Comparison of ENCODE assay signal across 26 cellular contexts in the genomic region with DNA sequence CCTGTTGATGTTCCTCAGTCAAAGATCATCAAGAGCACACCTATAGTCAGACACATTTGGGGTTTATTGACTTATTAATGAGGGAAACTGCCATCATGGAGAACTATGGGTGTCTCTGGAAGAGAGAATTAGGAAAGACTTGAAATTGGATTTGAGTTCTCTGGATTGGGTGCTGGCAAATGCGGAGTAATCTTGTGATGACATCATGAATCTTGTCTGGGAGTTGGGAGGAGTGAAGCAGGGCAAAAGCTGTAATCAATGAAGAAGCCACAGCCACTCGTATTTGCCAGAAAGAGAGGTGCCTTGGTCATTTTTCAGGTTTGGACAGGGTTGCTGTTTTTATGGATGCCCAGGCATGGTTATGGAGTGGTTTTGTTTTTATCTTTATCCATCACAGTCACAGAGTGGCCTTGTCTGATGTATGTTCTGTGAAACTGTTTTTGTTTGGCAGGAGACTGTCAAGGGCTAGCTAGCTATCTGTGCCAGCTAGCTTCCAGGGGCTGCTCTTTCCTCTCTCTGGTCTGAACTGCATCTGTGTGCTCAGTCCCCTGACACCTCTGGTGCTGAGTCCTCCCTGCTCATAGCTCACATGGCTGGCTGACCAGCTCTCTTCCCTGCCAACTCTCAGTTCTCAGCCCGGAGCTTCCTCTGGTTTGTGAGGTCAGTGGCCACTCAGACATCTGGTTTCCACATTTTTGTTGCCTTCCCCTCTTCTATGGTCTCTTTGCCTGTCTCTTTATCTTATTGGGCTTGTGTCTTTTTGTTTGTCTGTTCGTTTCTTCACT.
DNase-seq lines count a peak whose midpoint lies in the region; ATAC-seq and TF ChIP-seq lines count a peak whose summit lies in the region.
"Had no signal": no experiment of that assay in that cellular context is flagged by ENCODE, and none has a peak within 500 bp of the region (broad histone marks: within the 10 kb centered on the region; RNA-seq: fewer than 3 reads in every experiment).

No MANE protein-coding gene starts in this region.

- H3K27me3 ChIP-seq in right atrium auricular region (no peaks in the 10 kb centered on the region), right cardiac atrium (ENCODE audit: control insufficient read depth, insufficient read depth) (no peaks in the 10 kb centered on the region)

- intact Hi-C loops in Right ventricle myocardium superior (cut with DNase I) (no loop called here), right cardiac atrium (cut with DNase I) (no loop called here)

- H3K4me3 ChIP-seq in right atrium auricular region = no peak overlapping the region
- H3K4me3 ChIP-seq in choroid plexus epithelial cell (ENCODE audit: low read depth, low read length) = no peak overlapping the region
- H3K4me3 ChIP-seq in right cardiac atrium (ENCODE audit: low read length) = no peak overlapping the region
- H3K4me3 ChIP-seq: A549, GM12878, GM23248, K562, SK-N-MC had no signal

- H3K36me3 ChIP-seq in right atrium auricular region = no peaks in the 10 kb centered on the region

- H3K27ac ChIP-seq in right atrium auricular region = no peak overlapping the region
- no peak overlapping the region for H3K27ac ChIP-seq in right cardiac atrium (ENCODE audit: low read length)
- H3K27ac ChIP-seq: A549, GM23248, SK-N-MC had no signal

- H3K4me1 ChIP-seq in right atrium auricular region (no peaks in the 10 kb centered on the region), right cardiac atrium (ENCODE audit: control insufficient read depth, insufficient read depth, low read length) (peaks cover 3% of the 10 kb centered on the region)
- H3K4me1 ChIP-seq: A549, Caco-2 had no signal

- TF ChIP-seq CTCF in right atrium auricular region (IDR thresholded peaks at IDR 0.05) = no peak
- TF ChIP-seq CTCF in choroid plexus epithelial cell (conservative IDR thresholded peaks at IDR 0.05; ENCODE audit: low read depth, low read length) = no peak

- ATAC-seq in Right ventricle myocardium superior (ENCODE audit: poor library complexity) = peak; percentile 81
- ATAC-seq in right cardiac atrium = peak; percentile 64 to 70
- no peak for ATAC-seq in GM18502 (IDR thresholded peaks at IDR 0.05; ENCODE audit: poor library complexity, unreplicated experiment)
- ATAC-seq in HG03175 (IDR thresholded peaks at IDR 0.05; ENCODE audit: unreplicated experiment) = no peak
- ATAC-seq: A549, GM12878, K562 had no signal

- 41% methylated on average over 4 of the region's 4 CpGs for WGBS in right cardiac atrium

- DNase-seq in Right ventricle myocardium superior = peak; percentile 58
- DNase-seq in right atrium auricular region (ENCODE audit: low spot score) = no peak
- peak; percentile 5 for DNase-seq in choroid plexus epithelial cell (ENCODE audit: low read depth)
- peak in 2 of 3 donors; percentile 57 to 61 for DNase-seq in right cardiac atrium
- DNase-seq in stromal cell of bone marrow (ENCODE audit: low read depth) = peak; percentile 6
- DNase-seq in kidney glomerular epithelial cell (lab: John Stamatoyannopoulos, UW) = no peak
- DNase-seq: Caco-2; CD4-positive, alpha-beta T cell; DMS 273 treated with DMSO at 0.1 percent for 48 hours; DND-41; GM23248; HCEC 1CT; MM.1S; NCI-H1092; NCI-H1436 treated with DMSO at 0.1 percent for 48 hours; NCI-H1930; NCI-H226; NCI-H510A treated with DMSO at 0.1 percent for 48 hours; NCI-H748 treated with DMSO at 0.1 percent for 48 hours; SHP77 treated with DMSO at 0.1 percent for 48 hours had no signal

- H3K9me3 ChIP-seq in right atrium auricular region = no peaks in the 10 kb centered on the region
- H3K9me3 ChIP-seq in right cardiac atrium (ENCODE audit: control insufficient read depth, low read length) = no peaks in the 10 kb centered on the region
- H3K9me3 ChIP-seq: A549, Caco-2 had no signal

Comparison
In these comparisons a context has a peak if more than half of its experiments do, and no peak if none do; other contexts are left out.
1. DNase-seq: peak in Right ventricle myocardium superior (single experiment), choroid plexus epithelial cell (single experiment), right cardiac atrium (2 of 3) and stromal cell of bone marrow (single experiment); none in right atrium auricular region (single experiment) and kidney glomerular epithelial cell (single experiment).
2. ATAC-seq: peak in Right ventricle myocardium superior (single experiment) and right cardiac atrium (2 of 2); none in GM18502 (single experiment) and HG03175 (single experiment).